35 cellular contexts compared by ENCODE assay signal in the genomic region with DNA sequence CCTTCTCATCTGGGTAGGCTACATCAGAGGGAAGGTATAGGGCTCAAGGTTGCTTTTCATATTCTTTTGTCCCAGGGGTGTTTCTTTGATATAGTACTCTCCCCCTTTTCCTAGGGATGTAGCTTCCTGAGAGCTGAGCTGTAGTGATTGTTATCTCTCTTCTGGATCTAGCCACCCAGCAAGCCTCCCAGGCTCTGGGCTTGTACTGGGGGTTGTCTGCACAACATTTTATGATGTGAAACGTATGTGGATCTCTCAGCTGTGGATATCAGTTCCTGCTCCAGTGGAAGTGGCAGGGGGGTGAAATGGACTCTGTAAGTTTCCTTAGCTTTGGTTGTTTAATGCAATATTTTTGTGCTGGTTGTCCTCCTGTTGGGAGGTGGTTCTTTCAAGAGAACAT.
DNase-seq lines count a peak whose midpoint lies in the region; ATAC-seq and TF ChIP-seq lines count a peak whose summit lies in the region.
"Had no signal": no experiment of that assay in that cellular context is flagged by ENCODE, and none has a peak within 500 bp of the region (broad histone marks: within the 10 kb centered on the region; RNA-seq: fewer than 3 reads in every experiment).

No MANE protein-coding gene starts in this region.

- H4K5ac ChIP-seq in mesendoderm (ENCODE audit: low read length) = no peak overlapping the region

- H3K27me3 ChIP-seq in endodermal cell (ENCODE audit: control insufficient read depth, insufficient read depth, low read length, poor library complexity, severe bottlenecking) (no peaks in the 10 kb centered on the region), mesendoderm (ENCODE audit: insufficient read depth, low read length, poor library complexity) (no peaks in the 10 kb centered on the region)
- H3K27me3 ChIP-seq: BE2C; BLaER1; BLaER1 treated with 17β-estradiol and CSF1 and Interleukin-3, amounts not matched to agents 10 nM and 100 nM had no signal

- no peak overlapping the region for H3K18ac ChIP-seq in mesendoderm (ENCODE audit: low read length)

- no peaks in the 10 kb centered on the region for H3K79me1 ChIP-seq in mesendoderm (ENCODE audit: low read length)

- H3K36me3 ChIP-seq in endodermal cell (ENCODE audit: control insufficient read depth, insufficient read depth, low read length) (no peaks in the 10 kb centered on the region), mesendoderm (ENCODE audit: control insufficient read depth, insufficient read depth, low read length) (no peaks in the 10 kb centered on the region)
- H3K36me3 ChIP-seq: BE2C; BLaER1; BLaER1 treated with 17β-estradiol and CSF1 and Interleukin-3, amounts not matched to agents 10 nM and 100 nM had no signal

- H3K9ac ChIP-seq in endodermal cell (ENCODE audit: extremely low read depth, low read length, poor library complexity, severe bottlenecking) = no peak overlapping the region
- no peak overlapping the region for H3K9ac ChIP-seq in mesendoderm (ENCODE audit: low read length)
- H3K9ac ChIP-seq: BLaER1; BLaER1 treated with 17β-estradiol and CSF1 and Interleukin-3, amounts not matched to agents 10 nM and 100 nM had no signal

- H2AK5ac ChIP-seq in mesendoderm (ENCODE audit: low read length) = no peak overlapping the region

- TF ChIP-seq CTCF in endodermal cell (conservative IDR thresholded peaks at IDR 0.05) (no peak), coronary artery (IDR thresholded peaks at IDR 0.05) (no peak)

- H3K23ac ChIP-seq in mesendoderm (ENCODE audit: low read length) = no peak overlapping the region

- H3K27ac ChIP-seq in endodermal cell (ENCODE audit: low read depth, low read length) (no peak overlapping the region), mesendoderm (ENCODE audit: low read depth, low read length) (no peak overlapping the region), coronary artery (no peak overlapping the region)
- H3K27ac ChIP-seq: 22Rv1; A549; BLaER1; BLaER1 treated with 17β-estradiol and CSF1 and Interleukin-3, amounts not matched to agents 10 nM and 100 nM; C4-2B had no signal

- no peak overlapping the region for H2BK120ac ChIP-seq in mesendoderm (ENCODE audit: low read depth, low read length)

- no peak overlapping the region for H4K8ac ChIP-seq in mesendoderm (ENCODE audit: low read depth, low read length)

- H3K36me3 Mint-ChIP-seq in endodermal cell (ENCODE audit: low read depth) = no peaks in the 10 kb centered on the region
- H3K36me3 Mint-ChIP-seq: CD14-positive monocyte; CD4-positive, alpha-beta memory T cell; CD4-positive, CD25-positive, alpha-beta regulatory T cell; CD8-positive, alpha-beta memory T cell; CD8-positive, alpha-beta T cell had no signal

- H3K27ac Mint-ChIP-seq in endodermal cell = no peak overlapping the region
- H3K27ac Mint-ChIP-seq: B cell; CD14-positive monocyte; CD4-positive, alpha-beta memory T cell; CD4-positive, alpha-beta T cell; CD4-positive, CD25-positive, alpha-beta regulatory T cell; CD8-positive, alpha-beta memory T cell; CD8-positive, alpha-beta T cell had no signal

- DNase-seq in SK-N-DZ (ENCODE audit: low spot score) (peak; percentile 9), endodermal cell (no peak), mesendoderm (peak; percentile 11), posterior vena cava (ENCODE audit: low spot score) (peak; percentile 52), T-helper 2 cell (no peak), coronary artery (ENCODE audit: low spot score) (no peak)
- DNase-seq: 8988T; ACHN; AML-193; BE2C; C1 segment of cervical spinal cord; Caco-2; Calu3; CD4-positive, alpha-beta memory T cell; CD4-positive, alpha-beta T cell; CD4-positive, CD25-positive, alpha-beta regulatory T cell; CD8-positive, alpha-beta memory T cell; CD8-positive, alpha-beta T cell; COR-L47; DMS 273 treated with DMSO at 0.1 percent for 48 hours; DMS153; DMS53; DMS79; DMS79 treated with DMSO at 0.1 percent for 48 hours; DND-41; EL had no signal

- no peak overlapping the region for H3K56ac ChIP-seq in mesendoderm (ENCODE audit: low read length)

- H3K79me2 ChIP-seq in mesendoderm (ENCODE audit: control insufficient read depth, insufficient read depth, low read length) = no peaks in the 10 kb centered on the region

- no peak overlapping the region for H3K4me2 ChIP-seq in mesendoderm (ENCODE audit: low read length)
- H3K4me2 ChIP-seq: A549, BLaER1 had no signal

- H3K27me3 Mint-ChIP-seq in endodermal cell (ENCODE audit: insufficient read depth) = peaks cover 1% of the 10 kb centered on the region
- H3K27me3 Mint-ChIP-seq: B cell; CD4-positive, alpha-beta memory T cell; CD4-positive, alpha-beta T cell; CD4-positive, CD25-positive, alpha-beta regulatory T cell had no signal

- no peaks in the 10 kb centered on the region for H3K4me1 ChIP-seq in endodermal cell (ENCODE audit: control insufficient read depth, insufficient read depth, low read length)
- H3K4me1 ChIP-seq in mesendoderm (ENCODE audit: control insufficient read depth, low read depth, low read length) = no peaks in the 10 kb centered on the region
- H3K4me1 ChIP-seq: A549, BE2C, Caco-2 had no signal

- peaks cover 27% of the 10 kb centered on the region for H3K9me3 Mint-ChIP-seq in endodermal cell

- H3K4me1 Mint-ChIP-seq in endodermal cell = peaks cover 2% of the 10 kb centered on the region
- H3K4me1 Mint-ChIP-seq: B cell; CD14-positive monocyte; CD4-positive, alpha-beta memory T cell; CD4-positive, CD25-positive, alpha-beta regulatory T cell; CD8-positive, alpha-beta memory T cell had no signal

- intact Hi-C loops in posterior vena cava (cut with DNase I) = loop anchor here in 1 of 2 donors (10.0 kb wide), 1 partner anchor 615 kb away; no protein-coding TSS in a partner anchor

- no peak overlapping the region for H3K4me3 Mint-ChIP-seq in endodermal cell
- H3K4me3 Mint-ChIP-seq: B cell; CD14-positive monocyte; CD4-positive, alpha-beta memory T cell; CD4-positive, alpha-beta T cell; CD4-positive, CD25-positive, alpha-beta regulatory T cell; CD8-positive, alpha-beta memory T cell; CD8-positive, alpha-beta T cell had no signal

- no peak overlapping the region for H2BK5ac ChIP-seq in mesendoderm (ENCODE audit: low read length)

- H3K9me3 ChIP-seq in endodermal cell (ENCODE audit: control insufficient read depth, low read length) = peaks cover 43% of the 10 kb centered on the region
- H3K9me3 ChIP-seq: A549; BE2C; BLaER1; BLaER1 treated with 17β-estradiol and CSF1 and Interleukin-3, amounts not matched to agents 10 nM and 100 nM; Caco-2 had no signal

- H3K4me3 ChIP-seq in endodermal cell (ENCODE audit: low read length) (peak overlapping the region; percentile 50), mesendoderm (ENCODE audit: low read length) (no peak overlapping the region), coronary artery (no peak overlapping the region)
- H3K4me3 ChIP-seq: A549; BLaER1; BLaER1 treated with 17β-estradiol and CSF1 and Interleukin-3, amounts not matched to agents 10 nM and 100 nM had no signal

- no peak overlapping the region for H2BK15ac ChIP-seq in mesendoderm (replicated peaks; ENCODE audit: low read depth)

- ATAC-seq in GM18870 (IDR thresholded peaks at IDR 0.05; ENCODE audit: unreplicated experiment) (no peak), HG02571 (IDR thresholded peaks at IDR 0.05; ENCODE audit: unreplicated experiment) (no peak)
- ATAC-seq: A549; CD8-positive, alpha-beta T cell had no signal

- H3K4ac ChIP-seq in mesendoderm (ENCODE audit: low read depth, low read length) = no peak overlapping the region

- WGBS in endodermal cell (ENCODE audit: insufficient coverage in 1 of 2, insufficient read length in 1 of 2), 2 experiments = 81% methylated on average over 1 of the region's 1 CpG; no CpG with 5 or more reads in 1 of the 2 experiments
- no CpG with 5 or more reads among the region's 1 CpG for WGBS in mesendoderm (ENCODE audit: extremely low coverage, insufficient coverage, low lambda C conversion rate)

Comparison
In these comparisons a context has a peak if more than half of its experiments do, and no peak if none do; other contexts are left out.
1. DNase-seq: peak in SK-N-DZ (single experiment), mesendoderm (single experiment) and posterior vena cava (single experiment); none in endodermal cell (single experiment), T-helper 2 cell (0 of 5) and coronary artery (single experiment).